8 cellular contexts compared by ENCODE assay signal in genomic region chr10:32207544-32207943, GRCh38.
A peak's percentile ranks its signal among the peaks of the same experiment; 100 is the strongest.
DNase-seq lines count a peak whose midpoint lies in the region; ATAC-seq and TF ChIP-seq lines count a peak whose summit lies in the region.

No MANE protein-coding gene starts in this region.

- no peak overlapping the region for H3K4me3 Mint-ChIP-seq in brain
- no peak overlapping the region for H3K4me3 Mint-ChIP-seq in stimulated activated effector memory CD8-positive, alpha-beta T cell treated with anti-CD3 and anti-CD28 coated beads, Interleukin-12 subunit alpha, Interleukin-12 subunit beta, amount 100 ng/mL, for 72 hours

- intact Hi-C loops in right lobe of liver (cut with DNase I), result no loop called here

- 17% methylated on average over 1 of the region's 2 CpGs for WGBS in right lobe of liver (ENCODE audit: insufficient coverage, low coverage, low lambda C conversion rate, missing lambda C conversion rate)

- H3K27me3 Mint-ChIP-seq in brain, result peaks cover 4% of the 10 kb centered on the region

- no peaks in the 10 kb centered on the region for H3K9me3 ChIP-seq in right lobe of liver

- TF ChIP-seq POLR2A in right lobe of liver (IDR thresholded peaks at IDR 0.05), result no peak

- H3K27ac ChIP-seq in right lobe of liver, result no peak overlapping the region

- H3K27me3 ChIP-seq in right lobe of liver, result no peaks in the 10 kb centered on the region

- no peaks in the 10 kb centered on the region for H3K36me3 ChIP-seq in right lobe of liver

- no peak for DNase-seq in AG09309 (ENCODE audit: low read depth)
- DNase-seq in Jurkat, Clone E6-1 (ENCODE audit: low read depth, low spot score), result peak; percentile 14
- peak; percentile 45 for DNase-seq in UCSD-AML1 (lab: John Stamatoyannopoulos, UW; ENCODE audit: unreplicated experiment)
- DNase-seq in right lobe of liver, result peak in 1 of 3 donors; percentile 38
- DNase-seq in stimulated activated effector memory CD8-positive, alpha-beta T cell treated with anti-CD3 and anti-CD28 coated beads, Interleukin-12 subunit alpha, Interleukin-12 subunit beta, amount 100 ng/mL, for 72 hours (ENCODE audit: low spot score in 2 of 2), result peak; percentile 28 to 75
- DNase-seq in DMS114 treated with DMSO at 0.1 percent for 48 hours (lab: John Stamatoyannopoulos, UW; ENCODE audit: unreplicated experiment), result no peak

- TF ChIP-seq CTCF in AG09309 (IDR thresholded peaks at IDR 0.05; ENCODE audit: control insufficient read depth, insufficient read depth, low read depth, low read length, missing control alignments), result peak; percentile 72
- TF ChIP-seq CTCF in brain (conservative IDR thresholded peaks at IDR 0.05), result peak; percentile 27 to 29
- TF ChIP-seq CTCF in right lobe of liver (IDR thresholded peaks at IDR 0.05), result peak; percentile 29 to 57 (median 44)

- ATAC-seq in GM18867 (IDR thresholded peaks at IDR 0.05; ENCODE audit: unreplicated experiment) (peak; percentile 84), right lobe of liver (peak; percentile 59 to 72 (median 70))
- ATAC-seq in stimulated activated effector memory CD8-positive, alpha-beta T cell treated with anti-CD3 and anti-CD28 coated beads, Interleukin-12 subunit alpha, Interleukin-12 subunit beta, amount 100 ng/mL, for 72 hours, result peak; percentile 78

- H3K4me3 ChIP-seq in AG09309 (ENCODE audit: control insufficient read depth, low read depth, low read length), result no peak overlapping the region
- H3K4me3 ChIP-seq in Jurkat, Clone E6-1 (ENCODE audit: low read length), result no peak overlapping the region
- no peak overlapping the region for H3K4me3 ChIP-seq in right lobe of liver

- no peaks in the 10 kb centered on the region for H3K4me1 ChIP-seq in right lobe of liver

- H3K36me3 Mint-ChIP-seq in brain, result no peaks in the 10 kb centered on the region
- H3K36me3 Mint-ChIP-seq in stimulated activated effector memory CD8-positive, alpha-beta T cell treated with anti-CD3 and anti-CD28 coated beads, Interleukin-12 subunit alpha, Interleukin-12 subunit beta, amount 100 ng/mL, for 72 hours, result no peaks in the 10 kb centered on the region

- no peaks in the 10 kb centered on the region for H3K4me1 Mint-ChIP-seq in brain
- no peaks in the 10 kb centered on the region for H3K4me1 Mint-ChIP-seq in stimulated activated effector memory CD8-positive, alpha-beta T cell treated with anti-CD3 and anti-CD28 coated beads, Interleukin-12 subunit alpha, Interleukin-12 subunit beta, amount 100 ng/mL, for 72 hours

- H3K9me3 Mint-ChIP-seq in brain, result peaks cover 0 to 6% (median 3%) of the 10 kb centered on the region in 5 experiments
- no peaks in the 10 kb centered on the region for H3K9me3 Mint-ChIP-seq in stimulated activated effector memory CD8-positive, alpha-beta T cell treated with anti-CD3 and anti-CD28 coated beads, Interleukin-12 subunit alpha, Interleukin-12 subunit beta, amount 100 ng/mL, for 72 hours

- no peak overlapping the region for H3K27ac Mint-ChIP-seq in brain
- H3K27ac Mint-ChIP-seq in stimulated activated effector memory CD8-positive, alpha-beta T cell treated with anti-CD3 and anti-CD28 coated beads, Interleukin-12 subunit alpha, Interleukin-12 subunit beta, amount 100 ng/mL, for 72 hours, result no peak overlapping the region

Comparison
In these comparisons a context has a peak if more than half of its experiments do, and no peak if none do; other contexts are left out.
1. DNase-seq: peak in Jurkat, Clone E6-1 (single experiment), UCSD-AML1 (single experiment) and stimulated activated effector memory CD8-positive, alpha-beta T cell treated with anti-CD3 and anti-CD28 coated beads, Interleukin-12 subunit alpha, Interleukin-12 subunit beta, amount 100 ng/mL, for 72 hours (2 of 2); none in AG09309 (single experiment) and DMS114 treated with DMSO at 0.1 percent for 48 hours (single experiment).
2. Peak in every context shown above with its lines, with median percentiles within 50 percentile points of each other: CTCF ChIP-seq and ATAC-seq.